In genomic region chr15:99729920-99730319, GRCh38 we compare ENCODE assay signal across 9 cellular contexts. TPM values are rescaled to one million over a fixed set of nuclear protein-coding genes. Genes with fewer than 3 reads are reported as not detected.
DNase-seq lines count a peak whose midpoint lies in the region; ATAC-seq and TF ChIP-seq lines count a peak whose summit lies in the region.
"Had no signal": no experiment of that assay in that cellular context is flagged by ENCODE, and none has a peak within 500 bp of the region (broad histone marks: within the 10 kb centered on the region; RNA-seq: fewer than 3 reads in every experiment).

No MANE protein-coding gene starts in this region.

- TF ChIP-seq CTCF in 22Rv1 (IDR thresholded peaks at IDR 0.05): peak; percentile 24; the same call in 1 of the 2 replicates
- peak; percentile 66 for TF ChIP-seq CTCF in GM10266 (IDR thresholded peaks at IDR 0.05; ENCODE audit: control insufficient read depth, insufficient read depth, low read depth, missing control alignments)
- TF ChIP-seq CTCF in heart left ventricle (IDR thresholded peaks at IDR 0.05): peak; percentile 20 to 71 (median 57)
- TF ChIP-seq CTCF in tibial artery (IDR thresholded peaks at IDR 0.05): peak; percentile 44 to 49
- TF ChIP-seq CTCF in sigmoid colon (IDR thresholded peaks at IDR 0.05): peak in 1 of 4 experiments; percentile 27

- ATAC-seq in heart left ventricle: peak in 2 of 4 donors; percentile 22 to 26
- ATAC-seq in GM21447 (IDR thresholded peaks at IDR 0.05; ENCODE audit: unreplicated experiment): no peak

- TF ChIP-seq POLR2A in heart left ventricle (IDR thresholded peaks at IDR 0.05): no peak
- no peak for TF ChIP-seq POLR2A in sigmoid colon (IDR thresholded peaks at IDR 0.05)

- H3K4me3 ChIP-seq in SJCRH30 (peak overlapping the region; percentile 19; the same call in 1 of the 2 replicates), heart left ventricle (no peak overlapping the region), tibial artery (no peak overlapping the region), HAP-1 (no peak overlapping the region), sigmoid colon (no peak overlapping the region)

- WGBS in heart left ventricle, 4 donors: 30 to 45% (median 40%) methylated on average over 3 of the region's 3 CpGs
- WGBS in sigmoid colon, 2 donors: 60 to 75% methylated on average over 3 of the region's 3 CpGs

- H3K4me1 ChIP-seq in SJCRH30 (peaks cover 13% of the 10 kb centered on the region), heart left ventricle (peaks cover 0 to 49% (median 19%) of the 10 kb centered on the region in 12 donors), tibial artery (peaks cover 5 to 30% (median 16%) of the 10 kb centered on the region in 4 donors), HAP-1 (peaks cover 10% of the 10 kb centered on the region), sigmoid colon (peaks cover 0 to 32% (median 20%) of the 10 kb centered on the region in 4 donors)

- TF ChIP-seq EP300 in sigmoid colon (IDR thresholded peaks at IDR 0.05): no peak

- in situ Hi-C loops in HAP-1 (cut with MboI; ENCODE audit: low sequenced_read_pairs): no loop called here

- H3K36me3 ChIP-seq in SJCRH30: no peaks in the 10 kb centered on the region
- H3K36me3 ChIP-seq in heart left ventricle: peaks cover 0 to 27% (median 15%) of the 10 kb centered on the region in 9 donors
- peaks cover 0 to 24% (median 14%) of the 10 kb centered on the region in 3 donors for H3K36me3 ChIP-seq in tibial artery
- peaks cover 11% of the 10 kb centered on the region for H3K36me3 ChIP-seq in HAP-1 (replicated peaks)
- peaks cover 0 to 21% (median 6%) of the 10 kb centered on the region in 4 donors for H3K36me3 ChIP-seq in sigmoid colon

- H3K9me3 ChIP-seq in SJCRH30 (replicated peaks) (no peaks in the 10 kb centered on the region), heart left ventricle (no peaks in the 10 kb centered on the region), tibial artery (no peaks in the 10 kb centered on the region), HAP-1 (no peaks in the 10 kb centered on the region), sigmoid colon (no peaks in the 10 kb centered on the region)

- H3K27ac ChIP-seq in 22Rv1 (no peak overlapping the region), SJCRH30 (peak overlapping the region; percentile 3; the same call in 1 of the 2 replicates), heart left ventricle (no peak overlapping the region), tibial artery (no peak overlapping the region), sigmoid colon (no peak overlapping the region)

- no peak for DNase-seq in GM10266 (ENCODE audit: extremely low spot score)
- peak; percentile 58 to 73 for DNase-seq in SJCRH30
- peak in 3 of 5 donors; percentile 55 to 62 (median 59) for DNase-seq in heart left ventricle
- peak in 1 of 2 donors; percentile 39 for DNase-seq in tibial artery
- DNase-seq in HAP-1 (ENCODE audit: low spot score in 2 of 2): no peak
- DNase-seq in sigmoid colon: no peak
- DNase-seq: activated naive CD8-positive, alpha-beta T cell treated with anti-CD3 and anti-CD28 coated beads, Interleukin-2, amount 10 ng/mL, durations not matched to agents 7 days and 5 days had no signal

- intact Hi-C loops in heart left ventricle (cut with DNase I) (loop anchor here in 6 of 10 donors (5.0 to 10.0 kb wide), 5 partner anchors 65 to 455 kb away; no protein-coding TSS in a partner anchor), tibial artery (cut with DNase I; ENCODE audit: low total_unique reads) (no loop called here), sigmoid colon (cut with DNase I) (loop anchor here (2.0 to 10.0 kb wide), 2 partner anchors 21 to 455 kb away; no protein-coding TSS in a partner anchor)

- no peaks in the 10 kb centered on the region for H3K27me3 ChIP-seq in SJCRH30
- no peaks in the 10 kb centered on the region for H3K27me3 ChIP-seq in heart left ventricle
- H3K27me3 ChIP-seq in tibial artery: no peaks in the 10 kb centered on the region
- no peaks in the 10 kb centered on the region for H3K27me3 ChIP-seq in HAP-1 (ENCODE audit: low read depth)
- H3K27me3 ChIP-seq in sigmoid colon: no peaks in the 10 kb centered on the region

RNA-seq across cellular contexts. Expression of gene LYSMD4, which starts 3.3 kb away (rescaled TPM):
- 7.5 and 7.7 TPM in 2 replicates for total RNA-seq in SJCRH30 (2014; rRNA removed; shearing (Covaris generic))
- 10 to 100 TPM in 5 of 9 donors, 1 to 10 TPM in 4; 8.3 to 12.8 (median 10.3) TPM for total RNA-seq in heart left ventricle
- 10 to 100 TPM in 1 of 2 donors, 1 to 10 TPM in 1; 9.7 to 10.1 TPM for polyA plus RNA-seq in heart left ventricle
- 10 to 100 TPM in 1 of 4 donors, 1 to 10 TPM in 3; 7.1 to 15.3 (median 8.8) TPM for total RNA-seq in sigmoid colon
- 1 to 10 TPM; 5.1 to 6.1 (median 6.0) TPM for polyA plus RNA-seq in sigmoid colon

Comparison
In these comparisons a context has a peak if more than half of its experiments do, and no peak if none do; other contexts are left out.
1. DNase-seq: peak in SJCRH30 (2 of 2) and heart left ventricle (3 of 5); none in GM10266 (single experiment), HAP-1 (0 of 2) and sigmoid colon (single experiment).